29 cellular contexts compared by ENCODE assay signal in genomic region chr16:25189305-25189704, GRCh38. TPM values are rescaled to one million over a fixed set of nuclear protein-coding genes. Genes with fewer than 3 reads are reported as not detected.
"Had no signal": no experiment of that assay in that cellular context is flagged by ENCODE, and none has a peak within 500 bp of the region (broad histone marks: within the 10 kb centered on the region; RNA-seq: fewer than 3 reads in every experiment).

No MANE protein-coding gene starts in this region.

- H3K4me1 ChIP-seq: adrenal gland had no signal

- H3K4me3 ChIP-seq: adrenal gland, MG63, SK-N-MC had no signal

- ATAC-seq: activated CD4-positive, alpha-beta T cell treated with anti-CD3 and anti-CD28 coated beads for 36 hours; activated CD8-positive, alpha-beta T cell treated with anti-CD3 and anti-CD28 coated beads for 36 hours; Right ventricle myocardium inferior; T-cell had no signal

- H3K27me3 ChIP-seq: adrenal gland, MG63 had no signal

- H3K27ac ChIP-seq: adrenal gland, KMS-11, SK-N-MC, WERI-Rb-1 had no signal

- H3K36me3 ChIP-seq: adrenal gland, MG63, WERI-Rb-1 had no signal

- H3K9me3 ChIP-seq: adrenal gland, MG63 had no signal

- DNase-seq: activated CD4-positive, alpha-beta T cell treated with anti-CD3 and anti-CD28 coated beads for 36 hours; activated CD8-positive, alpha-beta memory T cell treated with anti-CD3 and anti-CD28 coated beads, Interleukin-2, amount 50 U/mL, for 48 hours; activated CD8-positive, alpha-beta T cell treated with anti-CD3 and anti-CD28 coated beads for 36 hours; activated naive CD4-positive, alpha-beta T cell treated with anti-CD3 and anti-CD28 coated beads, Interleukin-2, amount 50 U/mL, for 16 hours; activated naive CD8-positive, alpha-beta T cell treated with anti-CD3 and anti-CD28 coated beads, Interleukin-2, amount 10 ng/mL, durations not matched to agents 7 days and 5 days; activated T-cell treated with anti-CD3 and anti-CD28 coated beads, Interleukin-2, amount 50 U/mL, for 1 hour; anterior cingulate cortex; cerebellar nuclear complex; MG63; NCI-H1105; NCI-H1436; NCI-H187 treated with DMSO at 0.1 percent for 48 hours; NCI-H2081 treated with DMSO at 0.1 percent for 48 hours; NCI-H2171 treated with DMSO at 0.1 percent for 48 hours; NCI-H226; NCI-H526 treated with DMSO at 0.1 percent for 48 hours; NCI-H82; T-cell; T-helper 2 cell; T1000; WERI-Rb-1 had no signal

RNA-seq across cellular contexts. Expression of gene AQP8, which starts 27.4 kb away (rescaled TPM):
- total RNA-seq: activated CD4-positive, alpha-beta T cell treated with anti-CD3 and anti-CD28 coated beads for 36 hours; activated CD8-positive, alpha-beta T cell treated with anti-CD3 and anti-CD28 coated beads for 36 hours; activated naive CD8-positive, alpha-beta T cell treated with anti-CD3 and anti-CD28 coated beads, Interleukin-2, amount 10 ng/mL, durations not matched to agents 7 days and 5 days; cardiac septum; NCI-H460; OCI-LY7; Right ventricle myocardium inferior; RPMI7951 had no signal
